Comparison of ENCODE assay signal across 8 cellular contexts in the genomic region with DNA sequence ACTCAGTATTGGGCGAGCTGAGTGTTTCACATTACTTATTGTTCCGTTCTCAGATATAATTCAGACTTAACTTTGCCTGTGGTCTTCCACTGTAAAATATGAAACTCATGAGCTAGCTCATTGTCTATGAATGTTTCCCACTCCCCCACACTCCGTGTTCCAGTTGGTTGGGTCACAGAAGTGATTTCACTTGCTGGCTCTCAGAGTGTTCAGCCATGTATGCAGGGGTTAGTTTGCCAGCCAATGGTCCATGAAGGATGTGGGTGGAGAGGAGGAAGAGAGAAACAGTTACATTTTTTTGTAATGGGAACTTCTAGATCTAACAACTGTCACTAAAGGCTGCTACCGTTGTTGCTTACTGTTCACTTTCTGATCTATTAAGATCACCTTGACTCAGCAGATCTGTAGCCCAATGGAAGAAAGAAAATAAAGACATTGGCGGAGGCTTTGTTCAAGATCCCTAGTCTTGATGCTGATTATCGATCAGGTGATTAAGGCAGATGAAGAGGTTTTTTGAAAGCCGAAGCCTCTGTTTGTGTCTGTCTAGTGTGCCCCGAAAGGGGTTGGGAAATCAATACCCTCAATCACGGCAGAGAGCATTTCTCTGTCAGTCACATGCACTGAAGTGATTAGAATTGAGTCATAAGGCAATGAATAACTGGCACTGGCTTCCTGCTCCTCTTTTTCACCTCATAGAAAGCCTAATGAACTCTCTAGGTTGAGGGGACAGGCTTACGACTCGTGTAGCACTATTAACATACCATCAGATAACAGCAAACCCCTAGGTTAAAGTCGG.
DNase-seq lines count a peak whose midpoint lies in the region; ATAC-seq and TF ChIP-seq lines count a peak whose summit lies in the region.

No MANE protein-coding gene starts in this region.

- no peaks in the 10 kb centered on the region for H3K27me3 Mint-ChIP-seq in MCF 10A (ENCODE audit: insufficient read depth, unreplicated experiment)
- no peaks in the 10 kb centered on the region for H3K27me3 Mint-ChIP-seq in activated T-cell treated with anti-CD3 and anti-CD28 coated beads, Interleukin-2, amount 50 U/mL, for 4 hours (ENCODE audit: low read depth)

- no peaks in the 10 kb centered on the region for H3K36me3 Mint-ChIP-seq in MCF 10A (ENCODE audit: insufficient read depth, unreplicated experiment)
- no peaks in the 10 kb centered on the region for H3K36me3 Mint-ChIP-seq in activated T-cell treated with anti-CD3 and anti-CD28 coated beads, Interleukin-2, amount 50 U/mL, for 4 hours (ENCODE audit: insufficient read depth)

- H3K4me3 ChIP-seq in ascending aorta (no peak overlapping the region), stomach (no peak overlapping the region)

- 62 to 76% (median 71%) methylated on average over 12 of the region's 12 CpGs for WGBS in stomach, 5 donors

- CTCF ChIA-PET in MCF 10A (lab: Yijun Ruan, JAX): interaction anchor here (0.6 to 0.7 kb wide), 2 partner anchors 61 to 435 kb away, joined by 4 read pairs; no protein-coding TSS in a partner anchor

- no peaks in the 10 kb centered on the region for H3K9me3 Mint-ChIP-seq in MCF 10A (ENCODE audit: unreplicated experiment)
- H3K9me3 Mint-ChIP-seq in activated T-cell treated with anti-CD3 and anti-CD28 coated beads, Interleukin-2, amount 50 U/mL, for 4 hours: no peaks in the 10 kb centered on the region

- TF ChIP-seq CTCF in ascending aorta (IDR thresholded peaks at IDR 0.05) (no peak), MCF 10A (IDR thresholded peaks at IDR 0.05; ENCODE audit: unreplicated experiment) (no peak), stomach (IDR thresholded peaks at IDR 0.05) (no peak)

- H3K9me3 ChIP-seq in ascending aorta (no peaks in the 10 kb centered on the region), stomach (no peaks in the 10 kb centered on the region)

- no peaks in the 10 kb centered on the region for H3K27me3 ChIP-seq in ascending aorta
- H3K27me3 ChIP-seq in stomach: no peaks in the 10 kb centered on the region

- H3K4me3 Mint-ChIP-seq in MCF 10A (ENCODE audit: unreplicated experiment): no peak overlapping the region
- no peak overlapping the region for H3K4me3 Mint-ChIP-seq in activated T-cell treated with anti-CD3 and anti-CD28 coated beads, Interleukin-2, amount 50 U/mL, for 4 hours

- no peak for TF ChIP-seq POLR2A in stomach (IDR thresholded peaks at IDR 0.05)

- no TSS peak for BruUV-seq in MCF 10A (replicated peaks; lab: Mats Ljungman, UMichigan)

- H3K4me1 ChIP-seq in ascending aorta (no peaks in the 10 kb centered on the region), stomach (no peaks in the 10 kb centered on the region)

- H3K27ac Mint-ChIP-seq in MCF 10A (ENCODE audit: low read depth, unreplicated experiment): no peak overlapping the region

- DNase-seq in ascending aorta (ENCODE audit: low spot score in 2 of 2) (peak in 1 of 2 donors; percentile 66), renal cortical epithelial cell (ENCODE audit: low read depth) (peak; percentile 98), MCF 10A (ENCODE audit: unreplicated experiment) (no peak), stomach (no peak)
- DNase-seq in activated T-cell treated with anti-CD3 and anti-CD28 coated beads, Interleukin-2, amount 50 U/mL, for 4 hours: no peak
- no peak for DNase-seq in activated naive CD4-positive, alpha-beta T cell (lab: John Stamatoyannopoulos, UW)

- intact Hi-C loops in ascending aorta (cut with DNase I): no loop called here
- intact Hi-C loops in MCF 10A (cut with micrococcal nuclease): no loop called here
- intact Hi-C loops in stomach (cut with DNase I; ENCODE audit: low total_unique reads): no loop called here

- H3K36me3 ChIP-seq in ascending aorta: no peaks in the 10 kb centered on the region
- H3K36me3 ChIP-seq in stomach: no peaks in the 10 kb centered on the region

- H3K27ac ChIP-seq in ascending aorta (peak overlapping the region; percentile 28 to 46), stomach (no peak overlapping the region)

- POLR2A ChIA-PET in MCF 10A (lab: Yijun Ruan, JAX): no interaction called here

- ATAC-seq in GM19025 (IDR thresholded peaks at IDR 0.05; ENCODE audit: low read depth, unreplicated experiment) (peak; percentile 84), HG02970 (IDR thresholded peaks at IDR 0.05; ENCODE audit: low FRiP score, unreplicated experiment) (peak; percentile 99)
- no peak for ATAC-seq in activated T-cell treated with anti-CD3 and anti-CD28 coated beads, Interleukin-2, amount 50 U/mL, for 4 hours

- H3K4me1 Mint-ChIP-seq in MCF 10A (ENCODE audit: insufficient read depth, unreplicated experiment): no peaks in the 10 kb centered on the region
- no peaks in the 10 kb centered on the region for H3K4me1 Mint-ChIP-seq in activated T-cell treated with anti-CD3 and anti-CD28 coated beads, Interleukin-2, amount 50 U/mL, for 4 hours (ENCODE audit: low read depth)

- no peak for TF ChIP-seq EP300 in stomach (IDR thresholded peaks at IDR 0.05)

Comparison
In these comparisons a context has a peak if more than half of its experiments do, and no peak if none do; other contexts are left out.
1. ATAC-seq: peak in GM19025 (single experiment) and HG02970 (single experiment); none in activated T-cell treated with anti-CD3 and anti-CD28 coated beads, Interleukin-2, amount 50 U/mL, for 4 hours (0 of 2).
2. H3K27ac ChIP-seq: peak in ascending aorta (2 of 2); none in stomach (0 of 5).